In genomic region chr17:14156689-14157088, GRCh38 we compare ENCODE assay signal across 18 cellular contexts.
A peak's percentile ranks its signal among the peaks of the same experiment; 100 is the strongest.
DNase-seq lines count a peak whose midpoint lies in the region; ATAC-seq, FAIRE-seq and TF ChIP-seq lines count a peak whose summit lies in the region.
"Had no signal": no experiment of that assay in that cellular context is flagged by ENCODE, and none has a peak within 500 bp of the region (broad histone marks: within the 10 kb centered on the region; RNA-seq: fewer than 3 reads in every experiment).

No MANE protein-coding gene starts in this region.

- H3K56ac ChIP-seq in IMR-90 (ENCODE audit: extremely low read depth, insufficient read depth, low read length) = no peak overlapping the region

- peak overlapping the region; percentile 4 for H3K27ac Mint-ChIP-seq in astrocyte (ENCODE audit: unreplicated experiment)
- H3K27ac Mint-ChIP-seq: activated CD4-positive, alpha-beta memory T cell treated with anti-CD3 and anti-CD28 coated beads, Interleukin-2, amount 10 ng/mL, durations not matched to agents 7 days and 5 days had no signal

- H3K4me2 ChIP-seq in IMR-90 (ENCODE audit: low read depth, low read length) (no peak overlapping the region), astrocyte (ENCODE audit: low read length) (no peak overlapping the region), osteoblast (ENCODE audit: insufficient read depth, low read length) (no peak overlapping the region)

- POLR2A ChIA-PET in IMR-90 (lab: Charles Lee; ENCODE audit: unreplicated experiment) = no interaction called here

- H3K9me3 ChIP-seq in IMR-90 (ENCODE audit: control insufficient read depth, insufficient read depth, low read length) (no peaks in the 10 kb centered on the region), astrocyte (ENCODE audit: insufficient read depth, low read depth, low read length) (no peaks in the 10 kb centered on the region), osteoblast (ENCODE audit: low read depth, low read length) (no peaks in the 10 kb centered on the region)

- no peak overlapping the region for H3K14ac ChIP-seq in IMR-90 (replicated peaks; ENCODE audit: low read depth, low read length)

- no peak overlapping the region for H4K91ac ChIP-seq in IMR-90 (ENCODE audit: insufficient read depth, low read depth, low read length)

- peak overlapping the region; percentile 76; the same call in 1 of the 2 replicates for H3K18ac ChIP-seq in IMR-90 (ENCODE audit: low read depth, low read length)

- H3K4ac ChIP-seq in IMR-90 (ENCODE audit: low read depth, low read length) = peak overlapping the region; percentile 3; the same call in 1 of the 2 replicates

- H3K9me1 ChIP-seq in IMR-90 (ENCODE audit: insufficient read depth, low read length) = peaks cover 7% of the 10 kb centered on the region

- DNase-seq in NOMO-1 treated with DMSO at 0.1 percent for 48 hours (lab: John Stamatoyannopoulos, UW; ENCODE audit: unreplicated experiment) (peak; percentile 8), NOMO-1 treated with dmso at 0.1 percent for 144 hours (lab: John Stamatoyannopoulos, UW; ENCODE audit: unreplicated experiment) (no peak), IMR-90 (peak; percentile 57), astrocyte (ENCODE audit: low read depth) (no peak), osteoblast (ENCODE audit: insufficient read length, low spot score, missing footprints) (peak; percentile 8), anterior cingulate cortex (lab: John Stamatoyannopoulos, UW) (no peak), NCI-H774 (lab: John Stamatoyannopoulos, UW) (no peak)
- DNase-seq: activated CD4-positive, alpha-beta memory T cell treated with anti-CD3 and anti-CD28 coated beads, Interleukin-2, amount 10 ng/mL, durations not matched to agents 7 days and 5 days; dermis blood vessel endothelial cell; natural killer cell; NCI-H1048; NK-92 treated with Interleukin-12 subunit alpha and Interleukin-12 subunit beta, amount 100 ng/mL, for 24 hours; SHP77; stimulated activated CD4-positive, alpha-beta T cell treated with anti-CD3 and anti-CD28 coated beads, Interleukin-1b, Interleukin-23, amount 100 ng/mL, for 48 hours had no signal

- H3K9me3 Mint-ChIP-seq in astrocyte (ENCODE audit: unreplicated experiment) = no peaks in the 10 kb centered on the region
- H3K9me3 Mint-ChIP-seq: activated CD4-positive, alpha-beta memory T cell treated with anti-CD3 and anti-CD28 coated beads, Interleukin-2, amount 10 ng/mL, durations not matched to agents 7 days and 5 days; natural killer cell had no signal

- peak overlapping the region; percentile 90 for H4K5ac ChIP-seq in IMR-90 (ENCODE audit: low read depth, low read length)

- no peak overlapping the region for H2BK5ac ChIP-seq in IMR-90 (ENCODE audit: low read depth, low read length, poor library complexity, severe bottlenecking)

- H3K79me1 ChIP-seq in IMR-90 (ENCODE audit: low read depth in 1 of 2, low read length in 2 of 2) = peaks cover 3 to 14% of the 10 kb centered on the region in 2 experiments; a peak in 2 of 4 replicates

- no peak overlapping the region for H2AK9ac ChIP-seq in IMR-90 (replicated peaks; ENCODE audit: low read depth, low read length, poor library complexity)

- TF ChIP-seq RAD21 in IMR-90 (IDR thresholded peaks at IDR 0.05; ENCODE audit: low read length) = no peak

- no peak overlapping the region for H3K23ac ChIP-seq in IMR-90 (ENCODE audit: low read depth, low read length)

- no peaks in the 10 kb centered on the region for H3K36me3 ChIP-seq in IMR-90 (ENCODE audit: control insufficient read depth, insufficient read depth, low read length)
- peaks cover 3% of the 10 kb centered on the region for H3K36me3 ChIP-seq in astrocyte (ENCODE audit: insufficient read depth, low read length)
- H3K36me3 ChIP-seq in osteoblast (ENCODE audit: insufficient read depth, low read length) = no peaks in the 10 kb centered on the region

- H3K79me2 ChIP-seq in astrocyte (ENCODE audit: insufficient read depth, low read length) = peaks cover 3% of the 10 kb centered on the region
- H3K79me2 ChIP-seq in osteoblast (ENCODE audit: insufficient read depth, low read length) = no peaks in the 10 kb centered on the region

- H4K20me1 ChIP-seq in IMR-90 (ENCODE audit: insufficient read depth, low read length) (no peaks in the 10 kb centered on the region), astrocyte (ENCODE audit: insufficient read depth, low read length) (peaks cover 10% of the 10 kb centered on the region), osteoblast (ENCODE audit: insufficient read depth, low read length) (peaks cover 5% of the 10 kb centered on the region)

- in situ Hi-C loops in IMR-90 (cut with MboI; ENCODE audit: low sequenced_read_pairs) = no loop called here

- no peak overlapping the region for H3K4me3 Mint-ChIP-seq in astrocyte (ENCODE audit: unreplicated experiment)
- H3K4me3 Mint-ChIP-seq: activated CD4-positive, alpha-beta memory T cell treated with anti-CD3 and anti-CD28 coated beads, Interleukin-2, amount 10 ng/mL, durations not matched to agents 7 days and 5 days; natural killer cell had no signal

- no peak overlapping the region for H2BK15ac ChIP-seq in IMR-90 (ENCODE audit: low read depth, low read length)

- H2AK5ac ChIP-seq in IMR-90 (ENCODE audit: low read depth, low read length) = no peak overlapping the region

- CTCF ChIA-PET in IMR-90 (lab: Yijun Ruan, JAX) = no interaction called here

- no peaks in the 10 kb centered on the region for H3K27me3 ChIP-seq in IMR-90 (ENCODE audit: control insufficient read depth, insufficient read depth, low read length)
- H3K27me3 ChIP-seq in astrocyte (ENCODE audit: insufficient read depth, low read length) = no peaks in the 10 kb centered on the region
- H3K27me3 ChIP-seq in osteoblast (ENCODE audit: insufficient read depth, low read length) = no peaks in the 10 kb centered on the region

- H2AFZ ChIP-seq in IMR-90 (replicated peaks; ENCODE audit: low read length, poor library complexity) (no peak overlapping the region), astrocyte (ENCODE audit: low read depth, low read length) (no peak overlapping the region), osteoblast (ENCODE audit: low read length) (no peak overlapping the region)

- H3K4me1 ChIP-seq in IMR-90 (ENCODE audit: control insufficient read depth, insufficient read depth, low read length) (peaks cover 5% of the 10 kb centered on the region), astrocyte (ENCODE audit: insufficient read depth, low read length) (no peaks in the 10 kb centered on the region), osteoblast (ENCODE audit: insufficient read depth, low read length) (no peaks in the 10 kb centered on the region)

- H2BK20ac ChIP-seq in IMR-90 (ENCODE audit: low read depth, low read length) = no peak overlapping the region

- WGBS in IMR-90 (ENCODE audit: extremely low coverage in 2 of 2, insufficient read length in 1 of 2), 2 experiments = no CpG with 5 or more reads among the region's 4 CpGs

- FAIRE-seq in astrocyte (lab: Jason Lieb, UNC) = no peak
- FAIRE-seq: TTC549 had no signal

- H3K27ac ChIP-seq in IMR-90 (ENCODE audit: insufficient read depth, low read length) (peak overlapping the region; percentile 49; the same call in 1 of the 2 replicates), astrocyte (ENCODE audit: low read depth, low read length) (no peak overlapping the region), osteoblast (ENCODE audit: low read depth, low read length) (no peak overlapping the region)
- H3K27ac ChIP-seq: 22Rv1 had no signal

- no peak for TF ChIP-seq POLR2A in IMR-90 (IDR thresholded peaks at IDR 0.05; ENCODE audit: low read depth, low read length)

- H3K36me3 Mint-ChIP-seq in astrocyte (ENCODE audit: low read depth, unreplicated experiment) = peaks cover 4% of the 10 kb centered on the region
- H3K36me3 Mint-ChIP-seq: natural killer cell had no signal

- TF ChIP-seq CTCF in IMR-90 (conservative IDR thresholded peaks at IDR 0.05; ENCODE audit: low read depth, low read length) = no peak
- TF ChIP-seq CTCF in astrocyte (IDR thresholded peaks at IDR 0.05; ENCODE audit: insufficient read depth, low read depth, low read length) = no peak
- TF ChIP-seq CTCF in osteoblast (IDR thresholded peaks at IDR 0.05; ENCODE audit: extremely low read depth, low read depth, low read length) = no peak

- no peaks in the 10 kb centered on the region for H3K27me3 Mint-ChIP-seq in astrocyte (ENCODE audit: low read depth, unreplicated experiment)
- H3K27me3 Mint-ChIP-seq: activated CD4-positive, alpha-beta memory T cell treated with anti-CD3 and anti-CD28 coated beads, Interleukin-2, amount 10 ng/mL, durations not matched to agents 7 days and 5 days had no signal

- ATAC-seq in IMR-90 (ENCODE audit: low read depth) = peak; percentile 81
- no peak for ATAC-seq in GM18502 (IDR thresholded peaks at IDR 0.05; ENCODE audit: poor library complexity, unreplicated experiment)
- ATAC-seq: esophagus mucosa, natural killer cell had no signal

- H4K8ac ChIP-seq in IMR-90 (ENCODE audit: low read depth in 2 of 2, low read length in 2 of 2) = no peak overlapping the region; a peak in 1 of 4 replicates

- intact Hi-C loops in IMR-90 (cut with micrococcal nuclease) = no loop called here

- H3K4me3 ChIP-seq in IMR-90 (ENCODE audit: insufficient read depth, low read depth, low read length) = no peak overlapping the region
- no peak overlapping the region for H3K4me3 ChIP-seq in astrocyte (ENCODE audit: insufficient read depth, low read depth, low read length)
- H3K4me3 ChIP-seq in osteoblast (ENCODE audit: insufficient read depth, low read length) = no peak overlapping the region

- no peaks in the 10 kb centered on the region for H3K4me1 Mint-ChIP-seq in astrocyte (ENCODE audit: low read depth, unreplicated experiment)

- dilution Hi-C loops in IMR-90 (cut with HindIII; ENCODE audit: low sequenced_read_pairs, unreplicated experiment) = no loop called here

- no peak overlapping the region for H2BK120ac ChIP-seq in IMR-90 (ENCODE audit: low read depth, low read length)

- BruUV-seq in IMR-90 (replicated peaks; lab: Mats Ljungman, UMichigan) = no TSS peak

- H3K9ac ChIP-seq in IMR-90 (ENCODE audit: low read depth, low read length) = no peak overlapping the region
- no peak overlapping the region for H3K9ac ChIP-seq in astrocyte (ENCODE audit: low read length)

TF ChIP-seq in IMR-90, 13 proteins besides CTCF, POLR2A, EP300 and RAD21:
- TF ChIP-seq CEBPB (IDR thresholded peaks at IDR 0.05; ENCODE audit: low read depth, low read length) (0 out of 2 replicates have a peak, but pooled peaks have one; percentile 12), CHD1 (IDR thresholded peaks at IDR 0.05; ENCODE audit: low read depth, low read length) (no peak), NFE2L2 (IDR thresholded peaks at IDR 0.05; ENCODE audit: low read depth, low read length) (peak; percentile 20; the same call in 1 of the 2 replicates)
TF ChIP-seq in IMR-90: peak in this region for 2.

Comparison
In these comparisons a context has a peak if more than half of its experiments do, and no peak if none do; other contexts are left out.
1. DNase-seq: peak in NOMO-1 treated with DMSO at 0.1 percent for 48 hours (single experiment), IMR-90 (single experiment) and osteoblast (single experiment); none in NOMO-1 treated with dmso at 0.1 percent for 144 hours (single experiment), astrocyte (single experiment), anterior cingulate cortex (0 of 58) and NCI-H774 (single experiment).